Comparison of ENCODE assay signal across 11 cellular contexts in the genomic region with DNA sequence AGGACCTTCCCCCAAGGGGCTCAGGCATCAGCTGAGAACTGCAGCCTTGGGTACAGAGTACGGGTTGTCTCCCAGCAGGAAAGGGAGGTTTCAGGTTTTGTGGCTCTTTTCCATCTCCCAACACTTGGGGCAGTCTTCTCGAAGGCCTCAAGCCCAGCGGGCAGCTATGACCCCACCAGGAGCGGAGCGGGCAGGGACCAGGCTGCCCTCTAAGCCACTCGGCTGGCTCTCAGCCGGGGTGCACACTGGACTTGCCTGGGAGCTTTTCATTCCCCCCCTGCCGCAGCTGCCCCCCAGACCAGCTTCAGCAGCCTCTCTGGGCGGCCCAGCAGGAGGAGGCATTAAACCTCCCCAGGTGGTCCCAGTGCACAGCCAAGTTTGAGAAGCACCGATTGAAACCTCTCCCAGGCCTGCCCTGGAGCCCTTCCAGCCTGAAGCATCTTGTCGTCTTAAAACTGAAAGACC. TPM values are rescaled to one million over a fixed set of nuclear protein-coding genes. Genes with fewer than 3 reads are reported as not detected.
DNase-seq lines count a peak whose midpoint lies in the region; ATAC-seq and TF ChIP-seq lines count a peak whose summit lies in the region.
"Had no signal": no experiment of that assay in that cellular context is flagged by ENCODE, and none has a peak within 500 bp of the region (broad histone marks: within the 10 kb centered on the region; RNA-seq: fewer than 3 reads in every experiment).

No MANE protein-coding gene starts in this region.

- no peak overlapping the region for H3K4me3 Mint-ChIP-seq in GM23338
- H3K4me3 Mint-ChIP-seq: natural killer cell treated with Interleukin-12 subunit alpha and Interleukin-12 subunit beta and Interleukin-15 and Interleukin-18, amount 100 ng/mL, for 72 hours had no signal

- H3K36me3 Mint-ChIP-seq in GM23338 (ENCODE audit: low read depth) = no peaks in the 10 kb centered on the region
- H3K36me3 Mint-ChIP-seq: natural killer cell treated with Interleukin-12 subunit alpha and Interleukin-12 subunit beta and Interleukin-15 and Interleukin-18, amount 100 ng/mL, for 72 hours had no signal

- H3K36me3 ChIP-seq in GM23338 (ENCODE audit: insufficient read depth) = no peaks in the 10 kb centered on the region
- no peaks in the 10 kb centered on the region for H3K36me3 ChIP-seq in SK-N-SH (replicated peaks in 1 of 2; ENCODE audit: control insufficient read depth in 1 of 2, insufficient read depth in 2 of 2, low read length in 1 of 2)

- H3K79me2 ChIP-seq in GM23338 (replicated peaks; ENCODE audit: insufficient read depth) = no peaks in the 10 kb centered on the region
- no peaks in the 10 kb centered on the region for H3K79me2 ChIP-seq in SK-N-SH (ENCODE audit: insufficient read depth)

- H3K9me2 ChIP-seq in GM23338 (ENCODE audit: insufficient read depth) = no peaks in the 10 kb centered on the region
- no peaks in the 10 kb centered on the region for H3K9me2 ChIP-seq in SK-N-SH

- H3F3A ChIP-seq in GM23338 (replicated peaks; ENCODE audit: low read depth) = no peaks in the 10 kb centered on the region
- no peaks in the 10 kb centered on the region for H3F3A ChIP-seq in SK-N-SH (replicated peaks; ENCODE audit: insufficient read depth)

- H2AFZ ChIP-seq in GM23338 (no peak overlapping the region; the same call in 1 of the 2 replicates), SK-N-SH (ENCODE audit: low read depth) (no peak overlapping the region)

- WGBS in SK-N-SH (ENCODE audit: low lambda C conversion rate) = 46% methylated on average over 5 of the region's 11 CpGs

- POLR2A ChIA-PET in SK-N-SH (lab: Yijun Ruan, JAX) = interaction anchor here (0.7 to 1.7 kb wide), 5 partner anchors 9 to 445 kb away, joined by 3 to 5 read pairs (median 3); no protein-coding TSS in a partner anchor

- H3K4me1 Mint-ChIP-seq in GM23338 = peaks cover 52% of the 10 kb centered on the region

- CTCF ChIA-PET in SK-N-SH (lab: Yijun Ruan, JAX) = interaction anchor here (0.8 to 7.7 kb wide), 17 partner anchors 9 to 423 kb away, joined by 3 to 93 read pairs (median 5); no protein-coding TSS in a partner anchor

- H3K9me3 ChIP-seq in SK-N-SH = no peaks in the 10 kb centered on the region

- H3K4me3 ChIP-seq in GM23338 = no peak overlapping the region
- H3K4me3 ChIP-seq in SK-N-SH (ENCODE audit: low read depth in 2 of 2, low read length in 1 of 2) = no peak overlapping the region

- peak; percentile 69 for DNase-seq in GM23338 (ENCODE audit: low spot score)
- peak; percentile 81 for DNase-seq in SK-N-SH
- no peak for DNase-seq in foreskin keratinocyte
- DNase-seq in pons (ENCODE audit: low spot score) = peak; percentile 69
- no peak for DNase-seq in NCI-H1930 (lab: John Stamatoyannopoulos, UW)
- no peak for DNase-seq in epidermal melanocyte (ENCODE audit: insufficient read length, low spot score)
- DNase-seq: activated CD8-positive, alpha-beta memory T cell treated with anti-CD3 and anti-CD28 coated beads, Interleukin-2, amount 50 U/mL, for 48 hours; GDM1 had no signal

- peaks cover 14% of the 10 kb centered on the region for H3K27me3 ChIP-seq in GM23338 (ENCODE audit: insufficient read depth)
- H3K27me3 ChIP-seq in SK-N-SH (ENCODE audit: insufficient read depth) = no peaks in the 10 kb centered on the region
- peaks cover 80% of the 10 kb centered on the region for H3K27me3 ChIP-seq in foreskin keratinocyte

- peak; percentile 45 for ATAC-seq in GM23338
- ATAC-seq in foreskin keratinocyte = no peak
- ATAC-seq in HG03135 (IDR thresholded peaks at IDR 0.05; ENCODE audit: unreplicated experiment) = no peak
- ATAC-seq in HG02588 (IDR thresholded peaks at IDR 0.05; ENCODE audit: unreplicated experiment) = no peak
- ATAC-seq: natural killer cell treated with Interleukin-12 subunit alpha and Interleukin-12 subunit beta and Interleukin-15 and Interleukin-18, amount 100 ng/mL, for 72 hours had no signal

- H4K20me1 ChIP-seq in GM23338 (replicated peaks; ENCODE audit: insufficient read depth) (no peaks in the 10 kb centered on the region), SK-N-SH (ENCODE audit: insufficient read depth) (no peaks in the 10 kb centered on the region)

- TF ChIP-seq EP300 in SK-N-SH (IDR thresholded peaks at IDR 0.05; ENCODE audit: borderline replicate concordance in 1 of 2, low read depth in 1 of 2, low read length in 1 of 2) = no peak

- no peak overlapping the region for H3K27ac Mint-ChIP-seq in GM23338
- H3K27ac Mint-ChIP-seq: natural killer cell treated with Interleukin-12 subunit alpha and Interleukin-12 subunit beta and Interleukin-15 and Interleukin-18, amount 100 ng/mL, for 72 hours had no signal

- no peaks in the 10 kb centered on the region for H3K9me3 Mint-ChIP-seq in GM23338
- H3K9me3 Mint-ChIP-seq: natural killer cell treated with Interleukin-12 subunit alpha and Interleukin-12 subunit beta and Interleukin-15 and Interleukin-18, amount 100 ng/mL, for 72 hours had no signal

- peaks cover 40% of the 10 kb centered on the region for H3K27me3 Mint-ChIP-seq in GM23338 (ENCODE audit: insufficient read depth, low read depth, poor library complexity)

- peak; percentile 28 to 42 for TF ChIP-seq CTCF in GM23338 (conservative IDR thresholded peaks at IDR 0.05; ENCODE audit: low read depth in 2 of 2)
- peak; percentile 34 for TF ChIP-seq CTCF in SK-N-SH (IDR thresholded peaks at IDR 0.05)
- peak; percentile 14 for TF ChIP-seq CTCF in foreskin keratinocyte (conservative IDR thresholded peaks at IDR 0.05)

- peak overlapping the region; percentile 77; the same call in 1 of the 2 replicates for H3K4me2 ChIP-seq in GM23338
- H3K4me2 ChIP-seq in SK-N-SH = no peak overlapping the region; the same call in 1 of the 2 replicates

- H3K4me1 ChIP-seq in GM23338 (ENCODE audit: insufficient read depth) = peaks cover 45% of the 10 kb centered on the region
- H3K4me1 ChIP-seq in SK-N-SH (ENCODE audit: control insufficient read depth in 1 of 2, insufficient read depth in 2 of 2, low read depth in 1 of 2, low read length in 1 of 2) = peaks cover 0 to 66% of the 10 kb centered on the region in 2 experiments; a peak in 2 of 4 replicates
- no peaks in the 10 kb centered on the region for H3K4me1 ChIP-seq in foreskin keratinocyte

- no peak; the same call in 1 of the 2 replicates for TF ChIP-seq RAD21 in SK-N-SH (IDR thresholded peaks at IDR 0.05; ENCODE audit: low read length)

- H3K27ac ChIP-seq in GM23338 (ENCODE audit: low read depth) (no peak overlapping the region), SK-N-SH (ENCODE audit: low read depth in 2 of 2, low read length in 1 of 2) (peak overlapping the region; percentile 30 to 99; a peak in 3 of 4 replicates), foreskin keratinocyte (no peak overlapping the region)

- no peak overlapping the region for H3K9ac ChIP-seq in SK-N-SH

TF ChIP-seq in SK-N-SH, 30 proteins besides CTCF, POLR2A, EP300 and RAD21:
- TF ChIP-seq FOSL2 (IDR thresholded peaks at IDR 0.05; ENCODE audit: borderline replicate concordance, low read depth) (no peak), SMC3 (IDR thresholded peaks at IDR 0.05; ENCODE audit: low read depth, low read length) (peak; percentile 10; the same call in 1 of the 2 replicates)

RNA-seq across cellular contexts. Expression of a gene that starts 20.8 kb away (rescaled TPM):
- total RNA-seq in GM23338 (2014; rRNA removed; shearing (Covaris generic)) = 0.39 and 1.7 TPM in 2 replicates
- 0.42 and 0.99 TPM in 2 replicates for polyA plus RNA-seq in GM23338 (2016; fragmentation: Nextera tagmentation; extraction: Ambion mirVana)
- polyA plus RNA-seq in SK-N-SH (2012; rRNA removed) = 5.1 and 6.1 TPM in 2 replicates
- 1.8 and 3.6 TPM in 2 replicates for polyA plus RNA-seq in SK-N-SH (2012; cell fraction: cytosol; rRNA removed)
- 11.3 and 17.2 TPM in 2 replicates for polyA plus RNA-seq in SK-N-SH (2012; cell fraction: nucleus; rRNA removed)
- under 0.01 and 0.03 TPM in 2 replicates for total RNA-seq in foreskin keratinocyte
- 0.06 and 0.16 TPM in 2 replicates for polyA plus RNA-seq in foreskin keratinocyte

Comparison
In these comparisons a context has a peak if more than half of its experiments do, and no peak if none do; other contexts are left out.
1. DNase-seq: peak in GM23338 (single experiment), SK-N-SH (single experiment) and pons (single experiment); none in foreskin keratinocyte (0 of 2), NCI-H1930 (0 of 2) and epidermal melanocyte (single experiment).
2. H3K27ac ChIP-seq: peak in SK-N-SH (2 of 2); none in GM23338 (single experiment) and foreskin keratinocyte (single experiment).
3. Peak in every context shown above with its lines, with median percentiles within 50 percentile points of each other: CTCF ChIP-seq.